Comparison of ENCODE assay signal across 2 cellular contexts in genomic region chr22:22558071-22558971, GRCh38.
A peak's percentile ranks its signal among the peaks of the same experiment; 100 is the strongest.
TF ChIP-seq lines count a peak whose summit lies in the region.

No MANE protein-coding gene starts in this region.

TF ChIP-seq in A549, 52 proteins besides CTCF, POLR2A, EP300 and RAD21:
- TF ChIP-seq ZC3H11A (IDR thresholded peaks at IDR 0.05), result no peak
- TF ChIP-seq ESRRA (IDR thresholded peaks at IDR 0.05; ENCODE audit: borderline replicate concordance, low read length), result no peak
- no peak for TF ChIP-seq HMGXB4 (CRISPR knock-in tag; IDR thresholded peaks at IDR 0.05; ENCODE audit: borderline replicate concordance)
- no peak for TF ChIP-seq EHF (CRISPR knock-in tag; IDR thresholded peaks at IDR 0.05)
- TF ChIP-seq BHLHE40 (IDR thresholded peaks at IDR 0.05; ENCODE audit: low read depth, low read length), result no peak
- TF ChIP-seq REST (IDR thresholded peaks at IDR 0.05), result no peak
- no peak for TF ChIP-seq FOSL2 (IDR thresholded peaks at IDR 0.05)
- TF ChIP-seq FOSL2 (CRISPR knock-in tag; IDR thresholded peaks at IDR 0.05), result no peak
- TF ChIP-seq KDM5A (IDR thresholded peaks at IDR 0.05), result no peak
- no peak for TF ChIP-seq ZSCAN20 (CRISPR knock-in tag; IDR thresholded peaks at IDR 0.05)

TF ChIP-seq in SK-N-SH, 30 proteins besides CTCF, POLR2A, EP300 and RAD21:
- TF ChIP-seq MEF2A (IDR thresholded peaks at IDR 0.05; ENCODE audit: borderline replicate concordance, low read depth) (no peak), CHD2 (IDR thresholded peaks at IDR 0.05; ENCODE audit: low read length, partially characterized antibody) (peak; percentile 71), PBX3 (IDR thresholded peaks at IDR 0.05) (no peak), REST (IDR thresholded peaks at IDR 0.05; ENCODE audit: low read depth, low read length) (no peak)
